In genomic region chr4:164748375-164748774, GRCh38 we compare ENCODE assay signal across 8 cellular contexts. TPM values are rescaled to one million over a fixed set of nuclear protein-coding genes. Genes with fewer than 3 reads are reported as not detected.
DNase-seq lines count a peak whose midpoint lies in the region; ATAC-seq and TF ChIP-seq lines count a peak whose summit lies in the region.

No MANE protein-coding gene starts in this region.

- POLR2A ChIA-PET in PC-9 (lab: Charles Lee; ENCODE audit: unreplicated experiment) = no interaction called here

- no peak overlapping the region for H2AFZ ChIP-seq in PC-9

- no peaks in the 10 kb centered on the region for H3F3A ChIP-seq in PC-9 (ENCODE audit: insufficient read depth, low read depth)

- H3K4me3 ChIP-seq in left ventricle myocardium inferior = no peak overlapping the region
- H3K4me3 ChIP-seq in PC-9 = no peak overlapping the region
- H3K4me3 ChIP-seq in fibroblast of the aortic adventitia (ENCODE audit: low read depth, low read length) = no peak overlapping the region
- H3K4me3 ChIP-seq in vagina = no peak overlapping the region

- H3K4me1 ChIP-seq in left ventricle myocardium inferior (no peaks in the 10 kb centered on the region), PC-9 (replicated peaks; ENCODE audit: insufficient read depth) (no peaks in the 10 kb centered on the region), vagina (no peaks in the 10 kb centered on the region)

- H3K27ac ChIP-seq in left ventricle myocardium inferior (replicated peaks) (no peak overlapping the region), PC-9 (no peak overlapping the region), vagina (no peak overlapping the region)

- H3K9me2 ChIP-seq in PC-9 (ENCODE audit: insufficient read depth) = no peaks in the 10 kb centered on the region

- ATAC-seq in Right ventricle myocardium superior (ENCODE audit: poor library complexity) = no peak

- TF ChIP-seq POLR2A in vagina (IDR thresholded peaks at IDR 0.05) = no peak

- H3K9me3 ChIP-seq in left ventricle myocardium inferior (replicated peaks) (peaks cover 16% of the 10 kb centered on the region), PC-9 (ENCODE audit: insufficient read depth, low read depth) (no peaks in the 10 kb centered on the region), vagina (no peaks in the 10 kb centered on the region)

- TF ChIP-seq CTCF in left ventricle myocardium inferior (IDR thresholded peaks at IDR 0.05; ENCODE audit: borderline replicate concordance) = peak; percentile 38
- TF ChIP-seq CTCF in PC-9 (conservative IDR thresholded peaks at IDR 0.05) = peak; percentile 60
- TF ChIP-seq CTCF in fibroblast of the aortic adventitia (IDR thresholded peaks at IDR 0.05; ENCODE audit: insufficient read depth, low read length) = peak; percentile 37
- peak in 2 of 3 experiments; percentile 11 to 27 for TF ChIP-seq CTCF in vagina (IDR thresholded peaks at IDR 0.05)

- intact Hi-C loops in left ventricle myocardium inferior (cut with micrococcal nuclease) (no loop called here), Right ventricle myocardium superior (cut with DNase I) (no loop called here), PC-9 (cut with micrococcal nuclease; ENCODE audit: unreplicated experiment) (loop anchor here (1.0 kb wide), 1 partner anchor 1193 kb away; no protein-coding TSS in a partner anchor), vagina (cut with DNase I) (no loop called here)

- no peaks in the 10 kb centered on the region for H4K20me1 ChIP-seq in PC-9 (ENCODE audit: insufficient read depth)

- no peak overlapping the region for H3K4me2 ChIP-seq in PC-9

- H3K27me3 ChIP-seq in left ventricle myocardium inferior (ENCODE audit: low read depth) (peaks cover 7% of the 10 kb centered on the region), PC-9 (ENCODE audit: insufficient read depth, low read depth) (no peaks in the 10 kb centered on the region), vagina (no peaks in the 10 kb centered on the region)

- H3K36me3 ChIP-seq in left ventricle myocardium inferior = no peaks in the 10 kb centered on the region
- H3K36me3 ChIP-seq in PC-9 (ENCODE audit: low read depth) = no peaks in the 10 kb centered on the region
- no peaks in the 10 kb centered on the region for H3K36me3 ChIP-seq in vagina

- no TSS peak for BruUV-seq in PC-9 (replicated peaks; lab: Mats Ljungman, UMichigan)

- DNase-seq in left ventricle myocardium inferior (no peak), Right ventricle myocardium superior (no peak), PC-9 (no peak), fibroblast of the aortic adventitia (ENCODE audit: low read depth) (peak; percentile 50), vagina (ENCODE audit: extremely low spot score in 2 of 2) (no peak), UCSD-AML1 (lab: John Stamatoyannopoulos, UW; ENCODE audit: unreplicated experiment) (no peak), iPS-NIHi7 (ENCODE audit: extremely low spot score) (no peak)
- DNase-seq in activated CD8-positive, alpha-beta memory T cell treated with anti-CD3 and anti-CD28 coated beads for 24 hours = no peak

- no peaks in the 10 kb centered on the region for H3K79me2 ChIP-seq in PC-9 (ENCODE audit: low read depth)

- CTCF ChIA-PET in PC-9 (lab: Charles Lee) = interaction anchor here (0.5 to 0.6 kb wide), 2 partner anchors 532 to 1110 kb away, joined by 4 read pairs; no protein-coding TSS in a partner anchor

RNA-seq across cellular contexts. Expression of gene SMIM31, which starts 5.6 kb away (rescaled TPM):
- total RNA-seq in left ventricle myocardium inferior (not detected), Right ventricle myocardium superior (not detected), PC-9 (2021) (not detected in 2 replicates), fibroblast of the aortic adventitia (ENCODE audit: low replicate concordance) (not detected in 2 replicates), vagina (not detected)
